ENCODE assay signal across 10 cellular contexts in genomic region chr1:39110325-39110851, GRCh38.
DNase-seq lines count a peak whose midpoint lies in the region; ATAC-seq lines count a peak whose summit lies in the region.
"Had no signal": no experiment of that assay in that cellular context is flagged by ENCODE, and none has a peak within 500 bp of the region (broad histone marks: within the 10 kb centered on the region; RNA-seq: fewer than 3 reads in every experiment).

No MANE protein-coding gene starts in this region.

- H4K91ac ChIP-seq in neuronal stem cell (ENCODE audit: low read depth, low read length, poor library complexity), result no peak overlapping the region

- no peak overlapping the region for H2BK15ac ChIP-seq in neuronal stem cell (ENCODE audit: low read length)

- no peaks in the 10 kb centered on the region for H3K36me3 Mint-ChIP-seq in activated CD4-positive, alpha-beta T cell treated with anti-CD3 and anti-CD28 coated beads, Interleukin-2, amount 10 ng/mL, durations not matched to agents 24 days and 14 days (ENCODE audit: low read depth)

- ATAC-seq in stimulated activated naive CD8-positive, alpha-beta T cell treated with anti-CD3 and anti-CD28 coated beads, Interleukin-15, Interleukin-2, amounts not matched to agents 100 U/mL and 50 U/mL, for 24 hours, result no peak
- ATAC-seq in HG03521 (IDR thresholded peaks at IDR 0.05; ENCODE audit: unreplicated experiment), result no peak

- DNase-seq in AG08395 (ENCODE audit: low spot score), result peak; percentile 82
- DNase-seq in RPMI7951 (ENCODE audit: low read depth), result peak; percentile 60
- peak; percentile 92 for DNase-seq in fibroblast of gingiva (ENCODE audit: low read depth)
- no peak for DNase-seq in neuronal stem cell (ENCODE audit: low spot score)
- DNase-seq in stimulated activated naive CD8-positive, alpha-beta T cell treated with anti-CD3 and anti-CD28 coated beads, Interleukin-15, Interleukin-2, amounts not matched to agents 100 U/mL and 50 U/mL, for 24 hours, result no peak
- no peak for DNase-seq in activated CD4-positive, alpha-beta T cell treated with anti-CD3 and anti-CD28 coated beads, Interleukin-2, amount 10 ng/mL, durations not matched to agents 24 days and 14 days
- DNase-seq in iPS-NIHi11 (ENCODE audit: low spot score), result no peak
- DNase-seq: CD4-positive, alpha-beta memory T cell; Peyer's patch had no signal

- no peak overlapping the region for H2BK120ac ChIP-seq in neuronal stem cell (ENCODE audit: low read depth, low read length)

- no CpG with 5 or more reads among the region's 3 CpGs for WGBS in neuronal stem cell (ENCODE audit: extremely low coverage in 2 of 2, insufficient read length in 2 of 2, insufficient replicate concordance in 1 of 2), 2 donors

- no peak overlapping the region for H3K4me2 ChIP-seq in neuronal stem cell (ENCODE audit: insufficient read depth, low read length, poor library complexity, severe bottlenecking)

- no peaks in the 10 kb centered on the region for H3K79me1 ChIP-seq in neuronal stem cell (ENCODE audit: low read depth, low read length)

- no peak overlapping the region for H2BK5ac ChIP-seq in neuronal stem cell (ENCODE audit: low read length)

- H2BK12ac ChIP-seq in neuronal stem cell (ENCODE audit: low read length), result no peak overlapping the region

- no peaks in the 10 kb centered on the region for H3K9me3 Mint-ChIP-seq in activated CD4-positive, alpha-beta T cell treated with anti-CD3 and anti-CD28 coated beads, Interleukin-2, amount 10 ng/mL, durations not matched to agents 24 days and 14 days
- H3K9me3 Mint-ChIP-seq: CD4-positive, alpha-beta memory T cell had no signal

- H2AK5ac ChIP-seq in neuronal stem cell (ENCODE audit: low read depth, low read length), result no peak overlapping the region

- no peak overlapping the region for H3K4ac ChIP-seq in neuronal stem cell (ENCODE audit: low read length)

- H4K8ac ChIP-seq in neuronal stem cell (ENCODE audit: low read depth, low read length), result no peak overlapping the region

- H3K27me3 ChIP-seq in neuronal stem cell (ENCODE audit: control insufficient read depth in 3 of 3, insufficient read depth in 3 of 3, low read depth in 1 of 3, low read length in 3 of 3), result no peaks in the 10 kb centered on the region
- H3K27me3 ChIP-seq: Peyer's patch had no signal

- no peak overlapping the region for H3K23ac ChIP-seq in neuronal stem cell (ENCODE audit: low read depth, low read length, poor library complexity)

- H3K9me3 ChIP-seq in neuronal stem cell (replicated peaks in 1 of 2; ENCODE audit: control insufficient read depth in 2 of 2, insufficient read depth in 1 of 2, low read depth in 1 of 2, low read length in 2 of 2), result no peaks in the 10 kb centered on the region
- H3K9me3 ChIP-seq: Peyer's patch had no signal

- peaks cover 10% of the 10 kb centered on the region in 2 donors for H3K4me1 ChIP-seq in neuronal stem cell (ENCODE audit: control insufficient read depth in 2 of 2, insufficient read depth in 1 of 2, low read depth in 1 of 2, low read length in 2 of 2)

- H3K36me3 ChIP-seq in neuronal stem cell (replicated peaks in 1 of 2; ENCODE audit: control insufficient read depth in 2 of 2, insufficient read depth in 2 of 2, low read length in 2 of 2), result peaks cover 0 to 21% of the 10 kb centered on the region in 2 donors
- H3K36me3 ChIP-seq: Peyer's patch had no signal

- H3K4me3 Mint-ChIP-seq in activated CD4-positive, alpha-beta T cell treated with anti-CD3 and anti-CD28 coated beads, Interleukin-2, amount 10 ng/mL, durations not matched to agents 24 days and 14 days, result no peak overlapping the region
- H3K4me3 Mint-ChIP-seq: CD4-positive, alpha-beta memory T cell had no signal

- H3K27ac Mint-ChIP-seq in activated CD4-positive, alpha-beta T cell treated with anti-CD3 and anti-CD28 coated beads, Interleukin-2, amount 10 ng/mL, durations not matched to agents 24 days and 14 days, result no peak overlapping the region
- H3K27ac Mint-ChIP-seq: CD4-positive, alpha-beta memory T cell had no signal

- H3K18ac ChIP-seq in neuronal stem cell (ENCODE audit: low read length), result no peak overlapping the region

- intact Hi-C loops in activated CD4-positive, alpha-beta T cell treated with anti-CD3 and anti-CD28 coated beads, Interleukin-2, amount 10 ng/mL, durations not matched to agents 24 days and 14 days (cut with micrococcal nuclease), result no loop called here

- H3K14ac ChIP-seq in neuronal stem cell (ENCODE audit: low read length), result no peak overlapping the region

- no peak overlapping the region for H3K9ac ChIP-seq in neuronal stem cell (ENCODE audit: low read depth, low read length, poor library complexity)

- no peak overlapping the region for H3K4me3 ChIP-seq in neuronal stem cell (ENCODE audit: low read length in 2 of 2)
- H3K4me3 ChIP-seq: Peyer's patch had no signal

- H2AFZ ChIP-seq in neuronal stem cell (ENCODE audit: low read length), result no peak overlapping the region

- peaks cover 8% of the 10 kb centered on the region for H3K27me3 Mint-ChIP-seq in activated CD4-positive, alpha-beta T cell treated with anti-CD3 and anti-CD28 coated beads, Interleukin-2, amount 10 ng/mL, durations not matched to agents 24 days and 14 days
- H3K27me3 Mint-ChIP-seq: CD4-positive, alpha-beta memory T cell had no signal

- peak overlapping the region; percentile 22 for H3K27ac ChIP-seq in neuronal stem cell (replicated peaks; ENCODE audit: low read length)

- peaks cover 9% of the 10 kb centered on the region for H3K4me1 Mint-ChIP-seq in activated CD4-positive, alpha-beta T cell treated with anti-CD3 and anti-CD28 coated beads, Interleukin-2, amount 10 ng/mL, durations not matched to agents 24 days and 14 days

Comparison
In these comparisons a context has a peak if more than half of its experiments do, and no peak if none do; other contexts are left out.
1. DNase-seq: peak in AG08395 (single experiment), RPMI7951 (single experiment) and fibroblast of gingiva (single experiment); none in neuronal stem cell (single experiment), stimulated activated naive CD8-positive, alpha-beta T cell treated with anti-CD3 and anti-CD28 coated beads, Interleukin-15, Interleukin-2, amounts not matched to agents 100 U/mL and 50 U/mL, for 24 hours (single experiment), activated CD4-positive, alpha-beta T cell treated with anti-CD3 and anti-CD28 coated beads, Interleukin-2, amount 10 ng/mL, durations not matched to agents 24 days and 14 days (single experiment) and iPS-NIHi11 (single experiment).